In genomic region chr16:76748698-76749097, GRCh38 we compare ENCODE assay signal across 12 cellular contexts.
DNase-seq lines count a peak whose midpoint lies in the region.
"Had no signal": no experiment of that assay in that cellular context is flagged by ENCODE, and none has a peak within 500 bp of the region (broad histone marks: within the 10 kb centered on the region; RNA-seq: fewer than 3 reads in every experiment).

No MANE protein-coding gene starts in this region.

- DNase-seq in DMS153 (lab: John Stamatoyannopoulos, UW) (peak; percentile 10), NCI-H146 treated with DMSO at 0.1 percent for 48 hours (lab: John Stamatoyannopoulos, UW; ENCODE audit: unreplicated experiment) (peak; percentile 97), NCI-H2171 treated with DMSO at 0.1 percent for 48 hours (lab: John Stamatoyannopoulos, UW) (peak; percentile 90), OCI-M1 (lab: John Stamatoyannopoulos, UW) (peak; percentile 10), occipital lobe (lab: John Stamatoyannopoulos, UW) (no peak), activated T-cell treated with anti-CD3 and anti-CD28 coated beads for 4 hours (no peak)
- DNase-seq in activated effector memory CD4-positive, alpha-beta T cell treated with Interleukin-2 at 50 U/mL for 16 hours, result no peak
- DNase-seq: C1 segment of cervical spinal cord, H7, NCI-H510A, SHP77 treated with DMSO at 0.1 percent for 48 hours, T-helper 1 cell had no signal

Comparison
In these comparisons a context has a peak if more than half of its experiments do, and no peak if none do; other contexts are left out.
1. DNase-seq: peak in DMS153 (single experiment), NCI-H146 treated with DMSO at 0.1 percent for 48 hours (single experiment), NCI-H2171 treated with DMSO at 0.1 percent for 48 hours (single experiment) and OCI-M1 (single experiment); none in occipital lobe (single experiment), activated effector memory CD4-positive, alpha-beta T cell treated with Interleukin-2 at 50 U/mL for 16 hours (single experiment) and activated T-cell treated with anti-CD3 and anti-CD28 coated beads for 4 hours (single experiment).